ENCODE assay signal across 9 cellular contexts in the genomic region with DNA sequence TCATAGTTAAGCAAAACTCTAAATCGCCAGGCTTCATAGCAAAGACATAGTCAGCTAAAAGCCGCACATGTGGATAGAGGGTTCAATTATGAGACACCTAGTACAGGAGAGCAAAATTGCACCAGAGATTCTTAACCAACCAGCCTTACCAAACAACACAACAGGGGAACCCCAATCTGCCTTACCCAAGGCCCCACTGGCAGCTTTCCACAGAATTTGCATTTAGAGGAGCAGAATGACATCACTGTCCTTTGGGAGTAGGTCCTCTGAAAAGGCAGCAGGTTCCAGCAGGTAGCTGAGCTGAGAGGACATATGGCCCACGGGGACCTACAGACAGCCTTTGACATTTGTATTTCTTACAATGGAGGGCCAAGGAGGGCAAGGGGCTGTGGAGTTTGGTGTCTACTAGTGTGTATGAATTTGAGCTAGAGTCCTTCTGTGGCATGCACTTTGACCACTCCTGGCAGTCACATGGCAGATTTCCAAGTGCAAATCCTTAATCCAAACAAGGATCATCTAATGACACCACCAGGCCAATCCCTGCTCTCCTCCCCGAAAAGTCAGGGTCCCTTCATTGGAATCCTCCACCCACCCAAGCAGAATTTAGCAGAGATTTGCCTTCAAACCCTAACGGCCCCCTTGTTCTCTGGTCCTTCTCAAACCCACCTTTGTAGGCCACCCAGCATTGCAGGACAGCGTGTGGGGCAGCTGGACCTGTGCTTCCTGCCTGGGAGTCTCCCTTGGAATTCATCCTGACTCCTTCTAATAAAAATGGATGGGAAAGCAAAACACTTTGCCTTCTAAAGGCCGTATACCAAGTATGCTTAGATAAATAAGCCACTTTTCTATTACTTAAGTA.
DNase-seq lines count a peak whose midpoint lies in the region; ATAC-seq, FAIRE-seq and TF ChIP-seq lines count a peak whose summit lies in the region.
"Had no signal": no experiment of that assay in that cellular context is flagged by ENCODE, and none has a peak within 500 bp of the region (broad histone marks: within the 10 kb centered on the region; RNA-seq: fewer than 3 reads in every experiment).

No MANE protein-coding gene starts in this region.

- no peaks in the 10 kb centered on the region for H3K36me3 Mint-ChIP-seq in Caco-2 (ENCODE audit: insufficient read depth, unreplicated experiment)
- H3K36me3 Mint-ChIP-seq in WTC11, result no peaks in the 10 kb centered on the region

- H3K27me3 Mint-ChIP-seq in Caco-2 (ENCODE audit: insufficient read depth, unreplicated experiment) (no peaks in the 10 kb centered on the region), WTC11 (ENCODE audit: low read depth) (no peaks in the 10 kb centered on the region)

- intact Hi-C loops in Caco-2 (cut with micrococcal nuclease; ENCODE audit: unreplicated experiment), result no loop called here
- intact Hi-C loops in cardiac septum (cut with DNase I), result no loop called here

- DNase-seq in GM18507 (ENCODE audit: extremely low spot score, insufficient read length, low read depth) (peak; percentile 15), epithelial cell of esophagus (ENCODE audit: low read depth) (peak; percentile 32), HCEC 1CT (no peak), Caco-2 (no peak), WTC11 (ENCODE audit: low spot score) (no peak), cardiac septum (ENCODE audit: low spot score) (no peak)

- H3K27ac Mint-ChIP-seq in Caco-2 (ENCODE audit: unreplicated experiment), result no peak overlapping the region
- no peak overlapping the region for H3K27ac Mint-ChIP-seq in WTC11

- H3K9me3 Mint-ChIP-seq in Caco-2 (ENCODE audit: unreplicated experiment) (no peaks in the 10 kb centered on the region), WTC11 (no peaks in the 10 kb centered on the region)

- CTCF ChIA-PET in Caco-2 (lab: Charles Lee), result no interaction called here
- CTCF ChIA-PET in WTC11 (lab: Charles Lee), result interaction anchor here (0.7 kb wide), 1 partner anchor 48 kb away, joined by 3 read pairs; no protein-coding TSS in a partner anchor

- TF ChIP-seq CTCF in epithelial cell of esophagus (IDR thresholded peaks at IDR 0.05; ENCODE audit: insufficient read depth, low read depth, low read length, missing control alignments) (no peak), Caco-2 (IDR thresholded peaks at IDR 0.05; ENCODE audit: insufficient read depth in 1 of 2, low read depth in 1 of 2, low read length in 1 of 2, severe bottlenecking in 1 of 2, unreplicated experiment in 1 of 2) (no peak), WTC11 (IDR thresholded peaks at IDR 0.05) (no peak)

- H3K4me1 Mint-ChIP-seq in Caco-2 (ENCODE audit: low read depth, unreplicated experiment), result no peaks in the 10 kb centered on the region
- no peaks in the 10 kb centered on the region; the same call in 1 of the 2 replicates for H3K4me1 Mint-ChIP-seq in WTC11

- H3K4me3 Mint-ChIP-seq in Caco-2 (ENCODE audit: unreplicated experiment) (no peak overlapping the region), WTC11 (no peak overlapping the region)

- POLR2A ChIA-PET in Caco-2 (lab: Charles Lee) (no interaction called here), WTC11 (lab: Charles Lee) (no interaction called here)

- peak; percentile 77 for FAIRE-seq in GM18507 (lab: Jason Lieb, UNC)
- FAIRE-seq: TTC549 had no signal

- H3K4me3 ChIP-seq in epithelial cell of esophagus (ENCODE audit: low read length) (no peak overlapping the region), Caco-2 (ENCODE audit: low read depth, low read length) (no peak overlapping the region)

- no peaks in the 10 kb centered on the region for H3K9me3 ChIP-seq in Caco-2

- no TSS peak for BruUV-seq in Caco-2 (replicated peaks; lab: Mats Ljungman, UMichigan)

- ATAC-seq in GM21423 (IDR thresholded peaks at IDR 0.05; ENCODE audit: unreplicated experiment), result peak; percentile 94
- peak; percentile 91 for ATAC-seq in HG03196 (IDR thresholded peaks at IDR 0.05; ENCODE audit: unreplicated experiment)
- no peak for ATAC-seq in WTC11

- no peaks in the 10 kb centered on the region for H3K36me3 ChIP-seq in Caco-2 (ENCODE audit: control insufficient read depth, insufficient read depth, low read length)

- H3K27me3 ChIP-seq in Caco-2 (replicated peaks; ENCODE audit: control insufficient read depth, insufficient read depth, low read length), result no peaks in the 10 kb centered on the region

- H3K4me1 ChIP-seq in Caco-2, result no peaks in the 10 kb centered on the region

TF ChIP-seq in WTC11, 78 proteins besides CTCF, POLR2A, EP300 and RAD21:
- TF ChIP-seq, protein P1, sequence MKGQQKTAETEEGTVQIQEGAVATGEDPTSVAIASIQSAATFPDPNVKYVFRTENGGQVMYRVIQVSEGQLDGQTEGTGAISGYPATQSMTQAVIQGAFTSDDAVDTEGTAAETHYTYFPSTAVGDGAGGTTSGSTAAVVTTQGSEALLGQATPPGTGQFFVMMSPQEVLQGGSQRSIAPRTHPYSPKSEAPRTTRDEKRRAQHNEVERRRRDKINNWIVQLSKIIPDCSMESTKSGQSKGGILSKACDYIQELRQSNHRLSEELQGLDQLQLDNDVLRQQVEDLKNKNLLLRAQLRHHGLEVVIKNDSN (CRISPR knock-in tag; IDR thresholded peaks at IDR 0.05), result no peak

Comparison
In these comparisons a context has a peak if more than half of its experiments do, and no peak if none do; other contexts are left out.
1. DNase-seq: peak in GM18507 (single experiment) and epithelial cell of esophagus (single experiment); none in HCEC 1CT (single experiment), Caco-2 (0 of 2), WTC11 (single experiment) and cardiac septum (single experiment).